ENCODE assay signal across 14 cellular contexts in the genomic region with DNA sequence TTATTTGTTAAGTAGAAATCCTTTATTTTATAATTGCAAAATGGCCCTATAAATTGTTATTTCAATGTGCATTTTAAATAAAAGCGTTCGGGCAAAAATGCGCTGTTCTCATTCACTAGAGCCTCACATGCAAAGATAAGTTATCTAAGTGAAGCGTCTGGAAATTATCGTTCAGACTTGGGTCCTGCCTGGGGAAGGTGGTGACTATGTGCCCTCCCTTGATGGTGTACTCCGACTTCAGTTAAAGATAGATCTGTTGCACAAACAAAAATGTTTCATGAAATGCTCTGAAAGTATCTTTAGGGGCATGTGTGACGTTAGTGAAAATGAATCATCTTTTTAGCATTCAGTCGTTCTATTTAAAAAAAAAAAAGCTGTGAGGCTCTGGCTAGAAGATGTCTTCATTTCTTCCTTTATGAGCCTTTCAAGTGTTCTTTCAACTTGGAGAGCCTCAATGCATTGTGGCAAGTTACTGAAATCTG.
DNase-seq lines count a peak whose midpoint lies in the region; ATAC-seq, FAIRE-seq and TF ChIP-seq lines count a peak whose summit lies in the region.
"Had no signal": no experiment of that assay in that cellular context is flagged by ENCODE, and none has a peak within 500 bp of the region (broad histone marks: within the 10 kb centered on the region; RNA-seq: fewer than 3 reads in every experiment).

No MANE protein-coding gene starts in this region.

- no peaks in the 10 kb centered on the region for H3K9me2 ChIP-seq in hepatocyte (replicated peaks; ENCODE audit: insufficient read depth)
- no peaks in the 10 kb centered on the region for H3K9me2 ChIP-seq in PC-3 (replicated peaks; ENCODE audit: low read length)

- H3K36me3 Mint-ChIP-seq in activated T-helper 2 cell treated with anti-CD3 and anti-CD28 coated beads, Interferon-gamma antibody, Interleukin-2, Interleukin-4, amounts not matched to agents 10 μg/mL and 5 μg/mL and 100 μg/mL, durations not matched to agents 14 hours and 24 hours and 36 hours (ENCODE audit: low read depth) = peaks cover 15% of the 10 kb centered on the region
- H3K36me3 Mint-ChIP-seq: stimulated activated effector memory CD8-positive, alpha-beta T cell treated with anti-CD3 and anti-CD28 coated beads, Interleukin-12 subunit alpha, Interleukin-12 subunit beta, amount 100 ng/mL, for 72 hours had no signal

- peaks cover 50% of the 10 kb centered on the region for H3K4me1 ChIP-seq in hepatocyte (ENCODE audit: insufficient read depth)
- peaks cover 19% of the 10 kb centered on the region for H3K4me1 ChIP-seq in PC-3 (ENCODE audit: insufficient read depth, low read length)

- FAIRE-seq in frontal cortex (lab: Jason Lieb, UNC) = no peak

- CTCF ChIA-PET in PC-3 (lab: Charles Lee) = no interaction called here

- no peaks in the 10 kb centered on the region for H3K9me3 Mint-ChIP-seq in activated T-helper 2 cell treated with anti-CD3 and anti-CD28 coated beads, Interferon-gamma antibody, Interleukin-2, Interleukin-4, amounts not matched to agents 10 μg/mL and 5 μg/mL and 100 μg/mL, durations not matched to agents 14 hours and 24 hours and 36 hours
- H3K9me3 Mint-ChIP-seq: stimulated activated effector memory CD8-positive, alpha-beta T cell treated with anti-CD3 and anti-CD28 coated beads, Interleukin-12 subunit alpha, Interleukin-12 subunit beta, amount 100 ng/mL, for 72 hours had no signal

- H3K36me3 ChIP-seq in hepatocyte (replicated peaks; ENCODE audit: insufficient read depth, low read depth) = no peaks in the 10 kb centered on the region
- no peaks in the 10 kb centered on the region for H3K36me3 ChIP-seq in PC-3 (ENCODE audit: low read depth, low read length)
- H3K36me3 ChIP-seq: breast epithelium had no signal

- H3K27ac Mint-ChIP-seq in activated T-helper 2 cell treated with anti-CD3 and anti-CD28 coated beads, Interferon-gamma antibody, Interleukin-2, Interleukin-4, amounts not matched to agents 10 μg/mL and 5 μg/mL and 100 μg/mL, durations not matched to agents 14 hours and 24 hours and 36 hours = peak overlapping the region; percentile 79

- peak overlapping the region; percentile 19 for H3K4me3 Mint-ChIP-seq in activated T-helper 2 cell treated with anti-CD3 and anti-CD28 coated beads, Interferon-gamma antibody, Interleukin-2, Interleukin-4, amounts not matched to agents 10 μg/mL and 5 μg/mL and 100 μg/mL, durations not matched to agents 14 hours and 24 hours and 36 hours (ENCODE audit: low read depth)
- H3K4me3 Mint-ChIP-seq: stimulated activated effector memory CD8-positive, alpha-beta T cell treated with anti-CD3 and anti-CD28 coated beads, Interleukin-12 subunit alpha, Interleukin-12 subunit beta, amount 100 ng/mL, for 72 hours had no signal

- H3K27ac ChIP-seq in hepatocyte (peak overlapping the region; percentile 60), PC-3 (ENCODE audit: low read length) (no peak overlapping the region)
- H3K27ac ChIP-seq: VCaP had no signal

- peaks cover under 1% of the 10 kb centered on the region for H4K20me1 ChIP-seq in hepatocyte (ENCODE audit: insufficient read depth, poor library complexity, severe bottlenecking)
- 0 out of 2 replicates have a peak, but pooled peaks cover 5% of the 10 kb centered on the region for H4K20me1 ChIP-seq in PC-3 (ENCODE audit: low read length)

- no TSS peak for BruUV-seq in PC-3 (replicated peaks; lab: Mats Ljungman, UMichigan)

- H2AFZ ChIP-seq in hepatocyte (no peak overlapping the region), PC-3 (ENCODE audit: low read length) (no peak overlapping the region)

- H3K27me3 Mint-ChIP-seq in activated T-helper 2 cell treated with anti-CD3 and anti-CD28 coated beads, Interferon-gamma antibody, Interleukin-2, Interleukin-4, amounts not matched to agents 10 μg/mL and 5 μg/mL and 100 μg/mL, durations not matched to agents 14 hours and 24 hours and 36 hours (ENCODE audit: low read depth) = no peaks in the 10 kb centered on the region

- H3K27me3 ChIP-seq in hepatocyte (no peaks in the 10 kb centered on the region), PC-3 (ENCODE audit: low read length) (no peaks in the 10 kb centered on the region)
- H3K27me3 ChIP-seq: breast epithelium had no signal

- intact Hi-C loops in activated T-helper 2 cell treated with anti-CD3 and anti-CD28 coated beads, Interferon-gamma antibody, Interleukin-2, Interleukin-4, amounts not matched to agents 10 μg/mL and 5 μg/mL and 100 μg/mL, durations not matched to agents 14 hours and 24 hours and 36 hours (cut with micrococcal nuclease) = loop anchor here (1.0 kb wide), 2 partner anchors 10 to 41 kb away; no protein-coding TSS in a partner anchor
- intact Hi-C loops in PC-3 (cut with micrococcal nuclease) = no loop called here

- H3K9me3 ChIP-seq in hepatocyte (ENCODE audit: low read depth) = no peaks in the 10 kb centered on the region
- no peaks in the 10 kb centered on the region for H3K9me3 ChIP-seq in PC-3 (ENCODE audit: low read length)
- H3K9me3 ChIP-seq: breast epithelium had no signal

- TF ChIP-seq CTCF in hepatocyte (IDR thresholded peaks at IDR 0.05; ENCODE audit: poor library complexity) (no peak), PC-3 (conservative IDR thresholded peaks at IDR 0.05; ENCODE audit: low read depth, low read length) (no peak)

- no peak overlapping the region for H3K4me3 ChIP-seq in hepatocyte
- H3K4me3 ChIP-seq in PC-3 (ENCODE audit: low read length) = no peak overlapping the region
- H3K4me3 ChIP-seq: breast epithelium had no signal

- H3K4me1 Mint-ChIP-seq in activated T-helper 2 cell treated with anti-CD3 and anti-CD28 coated beads, Interferon-gamma antibody, Interleukin-2, Interleukin-4, amounts not matched to agents 10 μg/mL and 5 μg/mL and 100 μg/mL, durations not matched to agents 14 hours and 24 hours and 36 hours (ENCODE audit: low read depth) = peaks cover 78% of the 10 kb centered on the region

- no peaks in the 10 kb centered on the region for H3F3A ChIP-seq in PC-3 (ENCODE audit: low read length, unreplicated experiment)

- H3K9ac ChIP-seq in PC-3 (ENCODE audit: low read length) = no peak overlapping the region

- peak overlapping the region; percentile 29 for H3K4me2 ChIP-seq in hepatocyte
- H3K4me2 ChIP-seq in PC-3 (ENCODE audit: low read length) = no peak overlapping the region

- POLR2A ChIA-PET in PC-3 (lab: Charles Lee; ENCODE audit: unreplicated experiment) = interaction anchor here (0.5 kb wide), 1 partner anchor 18 kb away, joined by 3 read pairs; no protein-coding TSS in a partner anchor

- ATAC-seq in PC-3 = no peak
- ATAC-seq: stimulated activated effector memory CD8-positive, alpha-beta T cell treated with anti-CD3 and anti-CD28 coated beads, Interleukin-12 subunit alpha, Interleukin-12 subunit beta, amount 100 ng/mL, for 72 hours had no signal

- WGBS in hepatocyte (ENCODE audit: low lambda C conversion rate, missing lambda C conversion rate) = 53% methylated on average over 8 of the region's 8 CpGs

- H3K79me2 ChIP-seq in hepatocyte (peaks cover 95% of the 10 kb centered on the region), PC-3 (ENCODE audit: low read length) (peaks cover 78% of the 10 kb centered on the region)

- DNase-seq in stimulated activated CD4-positive, alpha-beta T cell treated with anti-CD3 and anti-CD28 coated beads, Interleukin-4, amount 100 ng/mL, for 24 hours = peak; percentile 12
- DNase-seq in stimulated activated CD4-positive, alpha-beta T cell treated with anti-CD3 and anti-CD28 coated beads, Interleukin-12 subunit alpha, Interleukin-12 subunit beta, amount 100 ng/mL, for 4 hours = no peak
- no peak for DNase-seq in activated T-helper 2 cell treated with anti-CD3 and anti-CD28 coated beads, Interferon-gamma antibody, Interleukin-2, Interleukin-4, amounts not matched to agents 10 μg/mL and 5 μg/mL and 100 μg/mL, durations not matched to agents 14 hours and 24 hours and 36 hours (ENCODE audit: low spot score)
- DNase-seq in hepatocyte (ENCODE audit: low spot score) (peak; percentile 41), occipital lobe (lab: John Stamatoyannopoulos, UW) (no peak), PC-3 (no peak), frontal cortex (ENCODE audit: low spot score in 2 of 2) (no peak)
- no peak for DNase-seq in NK-92 treated with Interleukin-12 subunit alpha and Interleukin-12 subunit beta, amount 100 ng/mL, for 24 hours (lab: John Stamatoyannopoulos, UW)
- DNase-seq: DMS 273 treated with DMSO at 0.1 percent for 48 hours, NCI-H524, retina had no signal

Comparison
In these comparisons a context has a peak if more than half of its experiments do, and no peak if none do; other contexts are left out.
1. DNase-seq: peak in stimulated activated CD4-positive, alpha-beta T cell treated with anti-CD3 and anti-CD28 coated beads, Interleukin-4, amount 100 ng/mL, for 24 hours (single experiment) and hepatocyte (single experiment); none in stimulated activated CD4-positive, alpha-beta T cell treated with anti-CD3 and anti-CD28 coated beads, Interleukin-12 subunit alpha, Interleukin-12 subunit beta, amount 100 ng/mL, for 4 hours (single experiment), activated T-helper 2 cell treated with anti-CD3 and anti-CD28 coated beads, Interferon-gamma antibody, Interleukin-2, Interleukin-4, amounts not matched to agents 10 μg/mL and 5 μg/mL and 100 μg/mL, durations not matched to agents 14 hours and 24 hours and 36 hours (single experiment), occipital lobe (single experiment), NK-92 treated with Interleukin-12 subunit alpha and Interleukin-12 subunit beta, amount 100 ng/mL, for 24 hours (single experiment), PC-3 (single experiment) and frontal cortex (0 of 2).